Comparison of ENCODE assay signal across 20 cellular contexts in the genomic region with DNA sequence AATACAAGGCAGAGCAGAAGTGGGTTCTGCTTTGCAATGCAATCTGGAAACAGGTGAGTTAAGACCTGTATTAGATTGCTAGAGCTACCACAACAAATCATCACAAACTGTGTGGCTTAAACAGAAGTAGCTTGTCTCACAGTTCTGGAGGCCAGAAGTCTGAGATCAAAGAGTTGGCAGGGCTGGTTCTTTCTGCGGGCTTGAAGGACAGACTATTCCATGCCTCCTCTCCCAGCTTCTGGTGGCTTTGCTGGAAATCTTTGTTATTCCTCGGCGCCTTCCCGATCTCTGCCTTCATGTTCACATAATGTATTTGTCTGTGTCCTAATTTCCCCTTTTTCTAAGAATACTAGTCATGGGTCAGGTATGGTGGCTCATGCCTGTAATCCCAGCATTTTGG.
"Had no signal": no experiment of that assay in that cellular context is flagged by ENCODE, and none has a peak within 500 bp of the region (broad histone marks: within the 10 kb centered on the region; RNA-seq: fewer than 3 reads in every experiment).

No MANE protein-coding gene starts in this region.

- H3K4me1 ChIP-seq: heart right ventricle, neural progenitor cell, spleen, thyroid gland, upper lobe of left lung, uterus had no signal

- H3K36me3 ChIP-seq: ovary, uterus had no signal

- H3K4me3 ChIP-seq: heart right ventricle, mucosa of descending colon, neural progenitor cell, ovary, spleen, stomach, thyroid gland, upper lobe of left lung, uterus had no signal

- DNase-seq: cortex of kidney; effector memory CD4-positive, alpha-beta T cell; heart right ventricle; kidney glomerular epithelial cell; mammary epithelial cell; mucosa of descending colon; natural killer cell; ovary; right cardiac atrium; spleen; stimulated activated CD4-positive, alpha-beta T cell treated with anti-CD3 and anti-CD28 coated beads, Interleukin-15, amount 100 ng/mL, for 24 hours; stimulated activated CD4-positive, alpha-beta T cell treated with anti-CD3 and anti-CD28 coated beads, Interleukin-1b, Interleukin-23, amount 100 ng/mL, for 48 hours; stimulated activated CD4-positive, alpha-beta T cell treated with anti-CD3 and anti-CD28 coated beads, Interleukin-4, amount 100 ng/mL, for 4 hours; stimulated activated naive CD4-positive, alpha-beta T cell; stomach; thyroid gland; upper lobe of left lung; uterus had no signal

- ATAC-seq: heart right ventricle, left lobe of liver, mucosa of descending colon, natural killer cell, right cardiac atrium had no signal

- H3K27ac ChIP-seq: heart right ventricle, neural progenitor cell, ovary, spleen, thyroid gland, upper lobe of left lung, uterus had no signal

- H3K9me3 ChIP-seq: heart right ventricle, mucosa of descending colon, ovary, spleen, stomach, thyroid gland, upper lobe of left lung, uterus had no signal

- H3K27me3 ChIP-seq: heart right ventricle, neural progenitor cell, ovary, spleen, stomach, thyroid gland, upper lobe of left lung, uterus had no signal
